In the genomic region with DNA sequence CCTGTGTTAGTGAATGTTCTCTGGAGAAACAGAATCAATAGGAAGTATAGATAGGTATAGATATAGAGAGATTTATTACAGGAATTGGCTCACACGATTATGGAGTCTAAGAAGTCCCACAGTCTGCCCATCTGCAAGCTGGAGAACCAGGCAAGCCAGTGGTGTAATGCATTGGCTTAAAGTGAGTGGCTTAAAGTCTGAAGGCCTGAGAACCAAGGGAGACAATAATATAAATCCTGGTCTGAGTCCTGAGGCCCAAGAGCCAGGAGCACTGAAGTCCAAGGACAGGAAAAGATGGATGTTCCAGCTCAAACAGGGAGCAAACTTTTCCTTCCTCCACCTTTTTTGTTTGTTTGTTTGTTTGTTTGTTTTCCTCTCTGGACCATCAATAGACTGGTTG, we compare ENCODE assay signal across 10 cellular contexts.
"Had no signal": no experiment of that assay in that cellular context is flagged by ENCODE, and none has a peak within 500 bp of the region (broad histone marks: within the 10 kb centered on the region; RNA-seq: fewer than 3 reads in every experiment).

No MANE protein-coding gene starts in this region.

- H3K27ac Mint-ChIP-seq: HFFc6 had no signal

- H3K4me1 ChIP-seq: HAP-1 had no signal

- H3K4me3 ChIP-seq: GM23248, HAP-1 had no signal

- H3K9me3 ChIP-seq: HAP-1 had no signal

- H3K9ac ChIP-seq: GM23248 had no signal

- H3K4me3 Mint-ChIP-seq: IgD-negative memory B cell had no signal

- H3K27ac ChIP-seq: GM23248, HL-60 had no signal

- H3K9me3 Mint-ChIP-seq: HFFc6, IgD-negative memory B cell had no signal

- H3K36me3 ChIP-seq: HAP-1 had no signal

- ATAC-seq: HCT116, HepG2 had no signal

- DNase-seq: GM23248, GOT3, H7, HFFc6, KBM-7 had no signal

- FAIRE-seq: HepG2 had no signal
